In genomic region chr17:8746501-8747236, GRCh38 we compare ENCODE assay signal across 8 cellular contexts. TPM values are rescaled to one million over a fixed set of nuclear protein-coding genes. Genes with fewer than 3 reads are reported as not detected.
DNase-seq lines count a peak whose midpoint lies in the region; ATAC-seq and TF ChIP-seq lines count a peak whose summit lies in the region.

No MANE protein-coding gene starts in this region.

- peak overlapping the region; percentile 49 for H3K9ac ChIP-seq in muscle layer of colon (ENCODE audit: low read length)

- H3K4me3 Mint-ChIP-seq in HFFc6 (peak overlapping the region; percentile 91), MCF 10A (ENCODE audit: unreplicated experiment) (peak overlapping the region; percentile 73)

- H3K4me3 ChIP-seq in muscle layer of colon (ENCODE audit: low read depth in 1 of 2, low read length in 2 of 2) = peak overlapping the region; percentile 52 to 70

- H3K27ac Mint-ChIP-seq in HFFc6 = no peak overlapping the region
- no peak overlapping the region for H3K27ac Mint-ChIP-seq in MCF 10A (ENCODE audit: low read depth, unreplicated experiment)

- H3K4me1 Mint-ChIP-seq in HFFc6 (ENCODE audit: low read depth) (no peaks in the 10 kb centered on the region), MCF 10A (ENCODE audit: insufficient read depth, unreplicated experiment) (no peaks in the 10 kb centered on the region)

- no peaks in the 10 kb centered on the region for H3K36me3 ChIP-seq in muscle layer of colon (ENCODE audit: insufficient read depth, low read length)

- ATAC-seq in HG02642 (IDR thresholded peaks at IDR 0.05; ENCODE audit: poor library complexity, unreplicated experiment) = no peak

- no peak for TF ChIP-seq CTCF in HFFc6 (IDR thresholded peaks at IDR 0.05)
- no peak for TF ChIP-seq CTCF in MCF 10A (IDR thresholded peaks at IDR 0.05; ENCODE audit: unreplicated experiment)

- H3K27me3 Mint-ChIP-seq in HFFc6 (ENCODE audit: insufficient read depth) = peaks cover 16% of the 10 kb centered on the region
- peaks cover under 1% of the 10 kb centered on the region for H3K27me3 Mint-ChIP-seq in MCF 10A (ENCODE audit: insufficient read depth, unreplicated experiment)

- H3K36me3 Mint-ChIP-seq in HFFc6 (ENCODE audit: low read depth) (no peaks in the 10 kb centered on the region), MCF 10A (ENCODE audit: insufficient read depth, unreplicated experiment) (no peaks in the 10 kb centered on the region)

- TSS peak; percentile 70 for BruUV-seq in MCF 10A (replicated peaks; lab: Mats Ljungman, UMichigan)

- CTCF ChIA-PET in MCF 10A (lab: Yijun Ruan, JAX) = interaction anchor here (0.6 to 4.0 kb wide), 33 partner anchors 10 to 688 kb away, joined by 3 to 35 read pairs (median 4); no protein-coding TSS in a partner anchor

- H3K27me3 ChIP-seq in muscle layer of colon (ENCODE audit: control insufficient read depth in 1 of 2, insufficient read depth in 2 of 2, low read length in 2 of 2) = no peaks in the 10 kb centered on the region

- peak; percentile 28 for DNase-seq in AG08396 (ENCODE audit: low spot score)
- DNase-seq in HFFc6 = peak; percentile 11
- DNase-seq in MCF 10A (ENCODE audit: unreplicated experiment) = no peak
- no peak for DNase-seq in NCI-H187 treated with DMSO at 0.1 percent for 48 hours (lab: John Stamatoyannopoulos, UW)
- DNase-seq in NCI-H1092 treated with DMSO at 0.1 percent for 48 hours (lab: John Stamatoyannopoulos, UW) = no peak
- no peak for DNase-seq in activated gamma-delta T cell (lab: John Stamatoyannopoulos, UW)

- H3K9me3 ChIP-seq in muscle layer of colon (ENCODE audit: low read length) = no peaks in the 10 kb centered on the region

- H3K9me3 Mint-ChIP-seq in HFFc6 = no peaks in the 10 kb centered on the region
- no peaks in the 10 kb centered on the region for H3K9me3 Mint-ChIP-seq in MCF 10A (ENCODE audit: unreplicated experiment)

- H3K4me1 ChIP-seq in muscle layer of colon (ENCODE audit: insufficient read depth, low read length) = peaks cover 5% of the 10 kb centered on the region

- H3K27ac ChIP-seq in muscle layer of colon (ENCODE audit: low read depth, low read length) = no peak overlapping the region

- intact Hi-C loops in MCF 10A (cut with micrococcal nuclease) = loop anchor here (1.0 to 5.0 kb wide), 5 partner anchors 114 to 684 kb away; partner anchors contain the start of genes MYH10 and RPL26

- POLR2A ChIA-PET in MCF 10A (lab: Yijun Ruan, JAX) = interaction anchor here (0.7 to 2.4 kb wide), 3 partner anchors 117 to 363 kb away, joined by 3 to 7 read pairs (median 4); no protein-coding TSS in a partner anchor

RNA-seq across cellular contexts. Expression of gene CCDC42, which starts 2.0 kb away (rescaled TPM):
- total RNA-seq in HFFc6 (2021; fragmentation: NEBNext Ultra II Directional; extraction: Animal tissue kit (Norgen Biotek cat#: 25700)) = not detected
- not detected in 2 replicates for total RNA-seq in MCF 10A (2022)

RNA-seq across cellular contexts. Expression of gene SPDYE4, which starts 11.7 kb away (rescaled TPM):
- total RNA-seq in HFFc6 (2021; fragmentation: NEBNext Ultra II Directional; extraction: Animal tissue kit (Norgen Biotek cat#: 25700)) = not detected
- not detected in 2 replicates for total RNA-seq in MCF 10A (2022)

RNA-seq across cellular contexts. Expression of gene MFSD6L, which starts 52.5 kb away (rescaled TPM):
- total RNA-seq in HFFc6 (2021; fragmentation: NEBNext Ultra II Directional; extraction: Animal tissue kit (Norgen Biotek cat#: 25700)) = not detected
- not detected in 2 replicates for total RNA-seq in MCF 10A (2022)

Comparison
In these comparisons a context has a peak if more than half of its experiments do, and no peak if none do; other contexts are left out.
1. DNase-seq: peak in AG08396 (single experiment) and HFFc6 (single experiment); none in MCF 10A (single experiment), NCI-H187 treated with DMSO at 0.1 percent for 48 hours (single experiment), NCI-H1092 treated with DMSO at 0.1 percent for 48 hours (single experiment) and activated gamma-delta T cell (single experiment).